Comparison of ENCODE assay signal across 8 cellular contexts in genomic region chr5:37370864-37371726, GRCh38. TPM values are rescaled to one million over a fixed set of nuclear protein-coding genes. Genes with fewer than 3 reads are reported as not detected.
DNase-seq lines count a peak whose midpoint lies in the region; ATAC-seq and TF ChIP-seq lines count a peak whose summit lies in the region.

NUP155 (minus strand) TSS chr5:37371106; CDS start chr5:37370977, 129 bp downstream.

- no peaks in the 10 kb centered on the region for H3K36me3 ChIP-seq in kidney epithelial cell (ENCODE audit: control insufficient read depth, insufficient read depth, low read length)

- H3K27me3 ChIP-seq in kidney epithelial cell (ENCODE audit: control insufficient read depth, insufficient read depth, low read length), result no peaks in the 10 kb centered on the region

- peak within 1 kb of the TSS; percentile 63 for H3K4me3 ChIP-seq in kidney epithelial cell (ENCODE audit: low read depth, low read length)

- no peak for TF ChIP-seq CTCF in kidney epithelial cell (IDR thresholded peaks at IDR 0.05; ENCODE audit: insufficient read depth, low read length, poor library complexity, severe bottlenecking)

- peak; percentile 96 for ATAC-seq in HG03432 (IDR thresholded peaks at IDR 0.05; ENCODE audit: unreplicated experiment)

- TF ChIP-seq POLR2A in GM19099 (IDR thresholded peaks at IDR 0.05; ENCODE audit: extremely low read depth, insufficient read length, low read depth), result peak; percentile 73

- DNase-seq in AML-193 (lab: John Stamatoyannopoulos, UW), result peak; percentile 82 to 89
- DNase-seq in NCI-H510A (lab: John Stamatoyannopoulos, UW), result peak; percentile 99
- DNase-seq in activated CD4-positive, alpha-beta T cell treated with anti-CD3 and anti-CD28 coated beads for 1 hour, result peak; percentile 80
- DNase-seq in cerebellum (ENCODE audit: low spot score), result peak; percentile 97
- peak; percentile 87 for DNase-seq in kidney epithelial cell (ENCODE audit: low read depth)
- DNase-seq in stimulated activated CD4-positive, alpha-beta T cell treated with anti-CD3 and anti-CD28 coated beads, Interleukin-15, amount 100 ng/mL, for 48 hours (ENCODE audit: low read depth in 2 of 2), result peak; percentile 88 to 90

RNA-seq across cellular contexts. Expression of gene NUP155, which starts in this region (rescaled TPM):
- total RNA-seq in cerebellum, result 64.5 TPM
- 25.3 and 34.2 TPM in 2 replicates for total RNA-seq in kidney epithelial cell

Comparison
In these comparisons a context has a peak if more than half of its experiments do, and no peak if none do; other contexts are left out.
1. Peak in every context shown above with its lines: DNase-seq, ATAC-seq and H3K4me3 ChIP-seq.